Comparison of ENCODE assay signal across 2 cellular contexts in genomic region chr9:127633216-127633615, GRCh38.
TF ChIP-seq lines count a peak whose summit lies in the region.

No MANE protein-coding gene starts in this region.

TF ChIP-seq in GM23338, 12 proteins besides CTCF, POLR2A, EP300 and RAD21:
- no peak for TF ChIP-seq CREB1 (CRISPR knock-in tag; IDR thresholded peaks at IDR 0.05; ENCODE audit: low read depth)
- no peak for TF ChIP-seq ZNF462 (CRISPR knock-in tag; IDR thresholded peaks at IDR 0.05)
- TF ChIP-seq EZH2phosphoT487 (IDR thresholded peaks at IDR 0.05; ENCODE audit: unreplicated experiment), result no peak

TF ChIP-seq in WTC11, 78 proteins besides CTCF, POLR2A, EP300 and RAD21:
- TF ChIP-seq ZNF671 (CRISPR knock-in tag; IDR thresholded peaks at IDR 0.05), result no peak
- no peak for TF ChIP-seq ZSCAN18 (CRISPR knock-in tag; IDR thresholded peaks at IDR 0.05)
- no peak for TF ChIP-seq JAZF1 (CRISPR knock-in tag; IDR thresholded peaks at IDR 0.05)
- no peak for TF ChIP-seq RELA (CRISPR knock-in tag; IDR thresholded peaks at IDR 0.05; ENCODE audit: borderline replicate concordance)
- no peak for TF ChIP-seq ZNF219 (CRISPR knock-in tag; IDR thresholded peaks at IDR 0.05; ENCODE audit: borderline replicate concordance)
- no peak for TF ChIP-seq ZNF263 (CRISPR knock-in tag; IDR thresholded peaks at IDR 0.05; ENCODE audit: low read depth)
- no peak for TF ChIP-seq ZNF138 (CRISPR knock-in tag; conservative IDR thresholded peaks at IDR 0.05)
- no peak for TF ChIP-seq SMAD3 (CRISPR knock-in tag; IDR thresholded peaks at IDR 0.05; ENCODE audit: borderline replicate concordance)
- no peak for TF ChIP-seq IRF2 (CRISPR knock-in tag; IDR thresholded peaks at IDR 0.05; ENCODE audit: borderline replicate concordance, low read depth)
- TF ChIP-seq ELF4 (CRISPR knock-in tag; IDR thresholded peaks at IDR 0.05; ENCODE audit: low read depth), result no peak
